In the genomic region with DNA sequence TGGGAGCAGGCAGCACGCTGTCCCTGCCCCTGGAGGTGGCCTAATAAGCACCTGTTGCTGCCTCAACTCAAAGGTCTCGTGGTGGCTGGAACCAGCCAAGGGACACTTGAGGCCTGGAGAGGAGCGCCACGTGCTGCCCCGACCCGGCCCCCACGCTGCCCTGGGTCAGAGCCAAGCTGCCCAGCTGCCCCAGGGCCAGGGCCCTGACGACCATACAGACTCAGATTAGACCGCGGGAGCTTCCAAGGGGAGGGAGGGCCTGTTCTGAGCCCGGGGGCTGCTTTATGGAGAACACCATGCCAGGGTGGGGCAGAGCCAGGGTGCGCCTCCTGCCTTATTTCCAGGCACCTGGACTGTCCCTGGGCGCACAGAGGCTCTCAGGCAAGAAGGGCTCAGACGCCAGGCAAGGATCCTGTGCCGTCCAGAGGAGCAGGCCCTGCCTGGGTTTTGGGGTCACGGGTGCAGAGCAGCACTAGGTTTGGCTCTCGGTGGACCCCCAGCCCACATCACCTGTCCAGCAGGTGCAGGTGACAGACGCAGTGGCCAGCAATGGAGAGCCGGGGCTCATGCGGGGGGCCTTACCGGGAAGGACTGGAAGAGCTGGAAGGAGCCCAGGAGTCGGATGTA, we compare ENCODE assay signal across 1 cellular context.
TF ChIP-seq lines count a peak whose summit lies in the region.

No MANE protein-coding gene starts in this region.

TF ChIP-seq in H1, 55 proteins besides CTCF, POLR2A, EP300 and RAD21:
- TF ChIP-seq CTBP2 (IDR thresholded peaks at IDR 0.05; ENCODE audit: borderline replicate concordance, insufficient read depth, insufficient read length, low read length) (no peak), TBP (IDR thresholded peaks at IDR 0.05; ENCODE audit: low read depth, low read length) (no peak), POLR2AphosphoS5 (IDR thresholded peaks at IDR 0.05; ENCODE audit: low read depth, low read length) (0 out of 2 replicates have a peak, but pooled peaks have one; percentile 6)
